ENCODE assay signal across 1 cellular context in the genomic region with DNA sequence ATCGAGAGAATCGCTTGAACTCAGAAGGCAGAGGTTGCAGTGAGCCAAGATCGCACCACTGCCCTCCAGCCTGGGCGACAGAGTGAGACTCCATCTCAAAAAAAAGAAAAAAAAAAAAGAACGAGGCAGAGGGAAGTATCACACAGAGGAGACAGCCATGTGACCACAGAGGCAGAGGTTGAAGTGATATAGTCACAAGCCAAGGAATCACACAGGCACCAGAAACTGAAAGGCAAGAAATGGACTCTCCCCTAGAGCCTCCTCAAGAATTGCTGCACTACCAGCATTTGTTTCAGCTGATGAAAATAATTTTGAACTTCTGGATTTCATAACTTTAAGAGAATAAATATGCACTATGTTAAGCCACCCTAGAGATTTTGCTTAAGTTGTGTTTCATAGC.
TF ChIP-seq lines count a peak whose summit lies in the region.

No MANE protein-coding gene starts in this region.

TF ChIP-seq in GM12878, 131 proteins besides CTCF, POLR2A, EP300 and RAD21 (continued from another document):
- TF ChIP-seq ATF3 (IDR thresholded peaks at IDR 0.05; ENCODE audit: borderline replicate concordance, extremely low read depth, low read depth, low read length) (no peak), CEBPB (IDR thresholded peaks at IDR 0.05; ENCODE audit: borderline replicate concordance in 1 of 2, low read depth in 2 of 2, low read length in 2 of 2) (no peak), KAT2A (conservative IDR thresholded peaks at IDR 0.05; ENCODE audit: control insufficient read depth, low read depth, low read length) (no peak), GABPA (IDR thresholded peaks at IDR 0.05; ENCODE audit: low read depth) (no peak), ZBTB33 (IDR thresholded peaks at IDR 0.05) (no peak), ZNF592 (IDR thresholded peaks at IDR 0.05) (no peak), PRDM15 (CRISPR knock-in tag; IDR thresholded peaks at IDR 0.05) (no peak), SUPT20H (IDR thresholded peaks at IDR 0.05; ENCODE audit: borderline replicate concordance, control insufficient read depth, low read depth, low read length) (no peak), IRF5 (IDR thresholded peaks at IDR 0.05; ENCODE audit: borderline replicate concordance) (no peak), REST (IDR thresholded peaks at IDR 0.05; ENCODE audit: low read depth, low read length) (no peak), SMAD1 (IDR thresholded peaks at IDR 0.05; ENCODE audit: low read depth, partially characterized antibody) (no peak), NFXL1 (IDR thresholded peaks at IDR 0.05; ENCODE audit: borderline replicate concordance) (no peak), IKZF1 (conservative IDR thresholded peaks at IDR 0.05) (no peak), RELA (IDR thresholded peaks at IDR 0.05; ENCODE audit: borderline replicate concordance, partially characterized antibody) (no peak)
- TF ChIP-seq, protein P1, sequence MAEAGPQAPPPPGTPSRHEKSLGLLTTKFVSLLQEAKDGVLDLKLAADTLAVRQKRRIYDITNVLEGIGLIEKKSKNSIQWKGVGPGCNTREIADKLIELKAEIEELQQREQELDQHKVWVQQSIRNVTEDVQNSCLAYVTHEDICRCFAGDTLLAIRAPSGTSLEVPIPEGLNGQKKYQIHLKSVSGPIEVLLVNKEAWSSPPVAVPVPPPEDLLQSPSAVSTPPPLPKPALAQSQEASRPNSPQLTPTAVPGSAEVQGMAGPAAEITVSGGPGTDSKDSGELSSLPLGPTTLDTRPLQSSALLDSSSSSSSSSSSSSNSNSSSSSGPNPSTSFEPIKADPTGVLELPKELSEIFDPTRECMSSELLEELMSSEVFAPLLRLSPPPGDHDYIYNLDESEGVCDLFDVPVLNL (IDR thresholded peaks at IDR 0.05; ENCODE audit: low read depth, low read length), result no peak
- TF ChIP-seq, protein P2, sequence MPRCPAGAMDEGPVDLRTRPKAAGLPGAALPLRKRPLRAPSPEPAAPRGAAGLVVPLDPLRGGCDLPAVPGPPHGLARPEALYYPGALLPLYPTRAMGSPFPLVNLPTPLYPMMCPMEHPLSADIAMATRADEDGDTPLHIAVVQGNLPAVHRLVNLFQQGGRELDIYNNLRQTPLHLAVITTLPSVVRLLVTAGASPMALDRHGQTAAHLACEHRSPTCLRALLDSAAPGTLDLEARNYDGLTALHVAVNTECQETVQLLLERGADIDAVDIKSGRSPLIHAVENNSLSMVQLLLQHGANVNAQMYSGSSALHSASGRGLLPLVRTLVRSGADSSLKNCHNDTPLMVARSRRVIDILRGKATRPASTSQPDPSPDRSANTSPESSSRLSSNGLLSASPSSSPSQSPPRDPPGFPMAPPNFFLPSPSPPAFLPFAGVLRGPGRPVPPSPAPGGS (IDR thresholded peaks at IDR 0.05; ENCODE audit: borderline replicate concordance, insufficient read depth, low read depth, low read length, poor library complexity, severe bottlenecking), result no peak
